In the genomic region with DNA sequence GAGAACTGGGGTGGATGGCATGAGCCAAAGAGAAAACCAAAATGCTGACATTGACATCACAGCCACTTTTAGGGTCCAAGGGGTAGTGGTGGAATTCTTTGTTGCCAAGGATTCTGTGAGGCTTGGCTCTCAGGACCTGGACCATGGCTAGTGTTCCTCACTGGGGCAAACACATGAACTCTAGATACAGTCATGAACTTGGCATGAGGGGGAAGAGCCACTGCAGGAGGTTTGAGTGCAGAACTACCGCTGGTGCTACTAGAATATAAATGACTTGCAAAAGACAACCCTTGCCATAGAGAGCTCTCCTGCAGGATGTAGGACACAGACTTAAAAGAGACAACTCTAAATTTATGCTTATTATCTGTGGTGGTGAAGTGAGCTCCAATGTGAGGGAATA, we compare ENCODE assay signal across 12 cellular contexts. TPM values are rescaled to one million over a fixed set of nuclear protein-coding genes. Genes with fewer than 3 reads are reported as not detected.
DNase-seq lines count a peak whose midpoint lies in the region; ATAC-seq and TF ChIP-seq lines count a peak whose summit lies in the region.
"Had no signal": no experiment of that assay in that cellular context is flagged by ENCODE, and none has a peak within 500 bp of the region (broad histone marks: within the 10 kb centered on the region; RNA-seq: fewer than 3 reads in every experiment).

No MANE protein-coding gene starts in this region.

- no peaks in the 10 kb centered on the region for H3K79me2 ChIP-seq in GM23338 (replicated peaks; ENCODE audit: insufficient read depth)

- no peak for ATAC-seq in GM23338
- ATAC-seq in body of pancreas, result peak; percentile 40

- H3K18ac ChIP-seq in neuronal stem cell (ENCODE audit: low read length), result no peak overlapping the region

- H2BK120ac ChIP-seq in neuronal stem cell (ENCODE audit: low read depth, low read length), result no peak overlapping the region

- WGBS in body of pancreas, 2 donors, result 37 to 50% methylated on average over 1 of the region's 1 CpG
- no CpG with 5 or more reads among the region's 1 CpG for WGBS in neuronal stem cell (ENCODE audit: extremely low coverage in 2 of 2, insufficient read length in 2 of 2, insufficient replicate concordance in 1 of 2), 2 donors

- H3K9me2 ChIP-seq in GM23338 (ENCODE audit: insufficient read depth), result peaks cover 3% of the 10 kb centered on the region; the same call in 1 of the 2 replicates

- TF ChIP-seq POLR2A in body of pancreas (IDR thresholded peaks at IDR 0.05), result no peak

- H3K4me1 Mint-ChIP-seq in CD14-positive monocyte (peaks cover 29% of the 10 kb centered on the region), GM23338 (no peaks in the 10 kb centered on the region)

- no peak overlapping the region for H4K8ac ChIP-seq in neuronal stem cell (ENCODE audit: low read depth, low read length)

- H3K27ac Mint-ChIP-seq in CD14-positive monocyte (peak overlapping the region; percentile 93 to 100 (median 99)), GM23338 (peak overlapping the region; percentile 17; the same call in 1 of the 2 replicates)
- H3K27ac Mint-ChIP-seq: CD4-positive, alpha-beta T cell had no signal

- H3K4me2 ChIP-seq in GM23338 (no peak overlapping the region), neuronal stem cell (ENCODE audit: insufficient read depth, low read length, poor library complexity, severe bottlenecking) (no peak overlapping the region)

- H3K36me3 ChIP-seq in GM23338 (ENCODE audit: insufficient read depth) (no peaks in the 10 kb centered on the region), body of pancreas (replicated peaks in 1 of 2; ENCODE audit: insufficient read depth in 1 of 2, low read depth in 2 of 2) (no peaks in the 10 kb centered on the region), neuronal stem cell (replicated peaks in 1 of 2; ENCODE audit: control insufficient read depth in 2 of 2, insufficient read depth in 2 of 2, low read length in 2 of 2) (no peaks in the 10 kb centered on the region)
- H3K36me3 ChIP-seq: HAP-1 had no signal

- no peak overlapping the region for H3K23ac ChIP-seq in neuronal stem cell (ENCODE audit: low read depth, low read length, poor library complexity)

- no peak for TF ChIP-seq CTCF in CD14-positive monocyte (IDR thresholded peaks at IDR 0.05)
- TF ChIP-seq CTCF in GM23338 (conservative IDR thresholded peaks at IDR 0.05; ENCODE audit: low read depth in 2 of 2), result no peak
- no peak for TF ChIP-seq CTCF in body of pancreas (IDR thresholded peaks at IDR 0.05)

- H3K4me1 ChIP-seq in GM23338 (ENCODE audit: insufficient read depth) (no peaks in the 10 kb centered on the region), body of pancreas (peaks cover 26% of the 10 kb centered on the region), neuronal stem cell (ENCODE audit: control insufficient read depth in 2 of 2, insufficient read depth in 1 of 2, low read depth in 1 of 2, low read length in 2 of 2) (peaks cover 0 to 3% of the 10 kb centered on the region in 2 donors)
- H3K4me1 ChIP-seq: HAP-1 had no signal

- H2AK5ac ChIP-seq in neuronal stem cell (ENCODE audit: low read depth, low read length), result peak overlapping the region; percentile 41

- H2AFZ ChIP-seq in GM23338 (no peak overlapping the region), neuronal stem cell (ENCODE audit: low read length) (no peak overlapping the region)

- H2BK12ac ChIP-seq in neuronal stem cell (ENCODE audit: low read length), result no peak overlapping the region

- H3K4me3 Mint-ChIP-seq in CD14-positive monocyte, result no peak overlapping the region
- no peak overlapping the region for H3K4me3 Mint-ChIP-seq in GM23338
- H3K4me3 Mint-ChIP-seq: CD4-positive, alpha-beta T cell had no signal

- H3K14ac ChIP-seq in neuronal stem cell (ENCODE audit: low read length), result no peak overlapping the region

- intact Hi-C loops in CD14-positive monocyte (cut with micrococcal nuclease) (loop anchor here in 1 of 2 donors (5.0 kb wide), 1 partner anchor 89 kb away; no protein-coding TSS in a partner anchor), body of pancreas (cut with DNase I) (no loop called here)

- H3K27ac ChIP-seq in GM23338 (ENCODE audit: low read depth), result no peak overlapping the region
- H3K27ac ChIP-seq in body of pancreas, result peak overlapping the region; percentile 17 to 45 (median 22)
- peak overlapping the region; percentile 23 for H3K27ac ChIP-seq in neuronal stem cell (replicated peaks; ENCODE audit: low read length)

- no peaks in the 10 kb centered on the region for H3K79me1 ChIP-seq in neuronal stem cell (ENCODE audit: low read depth, low read length)

- H2BK15ac ChIP-seq in neuronal stem cell (ENCODE audit: low read length), result no peak overlapping the region

- H3K27me3 Mint-ChIP-seq in CD14-positive monocyte (ENCODE audit: low read depth in 3 of 3) (peaks cover 0 to 2% (median 0%) of the 10 kb centered on the region in 3 donors), GM23338 (ENCODE audit: insufficient read depth, low read depth, poor library complexity) (no peaks in the 10 kb centered on the region)
- H3K27me3 Mint-ChIP-seq: CD4-positive, alpha-beta T cell had no signal

- H3K9ac ChIP-seq in neuronal stem cell (ENCODE audit: low read depth, low read length, poor library complexity), result no peak overlapping the region

- H3K4me3 ChIP-seq in GM23338 (no peak overlapping the region), body of pancreas (no peak overlapping the region), neuronal stem cell (ENCODE audit: low read length in 2 of 2) (no peak overlapping the region)
- H3K4me3 ChIP-seq: HAP-1 had no signal

- peaks cover 0 to 4% (median 0%) of the 10 kb centered on the region in 7 donors for H3K9me3 Mint-ChIP-seq in CD14-positive monocyte
- peaks cover 15% of the 10 kb centered on the region; the same call in 2 of the 3 replicates for H3K9me3 Mint-ChIP-seq in GM23338
- H3K9me3 Mint-ChIP-seq: CD4-positive, alpha-beta T cell had no signal

- DNase-seq in CD14-positive monocyte (ENCODE audit: low spot score) (no peak), GM23338 (ENCODE audit: low spot score) (no peak), body of pancreas (no peak), neuronal stem cell (ENCODE audit: low spot score) (no peak), HUDEP-2 (lab: John Stamatoyannopoulos, UW; ENCODE audit: unreplicated experiment in 76 of 76) (no peak), middle frontal gyrus (ENCODE audit: extremely low spot score, low spot score) (no peak), NCI-H1436 treated with DMSO at 0.1 percent for 48 hours (lab: John Stamatoyannopoulos, UW) (no peak)
- DNase-seq: CD4-positive, alpha-beta T cell; NCI-H1105; NCI-H187; NCI-H524 treated with DMSO at 0.1 percent for 48 hours had no signal

- H3K4ac ChIP-seq in neuronal stem cell (ENCODE audit: low read length), result no peak overlapping the region

- H3K36me3 Mint-ChIP-seq in CD14-positive monocyte (peaks cover 3 to 10% of the 10 kb centered on the region in 2 donors), GM23338 (ENCODE audit: low read depth) (no peaks in the 10 kb centered on the region; the same call in 2 of the 3 replicates)

- no peaks in the 10 kb centered on the region for H4K20me1 ChIP-seq in GM23338 (replicated peaks; ENCODE audit: insufficient read depth)

- H3K27me3 ChIP-seq in GM23338 (ENCODE audit: insufficient read depth) (no peaks in the 10 kb centered on the region), body of pancreas (no peaks in the 10 kb centered on the region), neuronal stem cell (ENCODE audit: control insufficient read depth in 3 of 3, insufficient read depth in 3 of 3, low read depth in 1 of 3, low read length in 3 of 3) (no peaks in the 10 kb centered on the region)

- no peaks in the 10 kb centered on the region for H3F3A ChIP-seq in GM23338 (replicated peaks; ENCODE audit: low read depth)

- H3K9me3 ChIP-seq in body of pancreas (no peaks in the 10 kb centered on the region), neuronal stem cell (replicated peaks in 1 of 2; ENCODE audit: control insufficient read depth in 2 of 2, insufficient read depth in 1 of 2, low read depth in 1 of 2, low read length in 2 of 2) (peaks cover 0 to 2% of the 10 kb centered on the region in 2 donors)
- H3K9me3 ChIP-seq: HAP-1 had no signal

- no peak overlapping the region for H2BK5ac ChIP-seq in neuronal stem cell (ENCODE audit: low read length)

- no peak overlapping the region for H4K91ac ChIP-seq in neuronal stem cell (ENCODE audit: low read depth, low read length, poor library complexity)

TF ChIP-seq in GM23338, 12 proteins besides CTCF, POLR2A, EP300 and RAD21:
- TF ChIP-seq POLR2AphosphoS5 (IDR thresholded peaks at IDR 0.05; ENCODE audit: low read depth) (no peak), EZH2phosphoT487 (IDR thresholded peaks at IDR 0.05; ENCODE audit: unreplicated experiment) (no peak)

RNA-seq across cellular contexts. Expression of a gene that starts 29.8 kb away (rescaled TPM):
- polyA plus RNA-seq in CD14-positive monocyte (1 to 10 TPM; 3.9 to 5.0 TPM), GM23338 (2016; fragmentation: Nextera tagmentation; extraction: Ambion mirVana) (1.3 and 2.4 TPM in 2 replicates)
- total RNA-seq in GM23338 (2014; rRNA removed; shearing (Covaris generic)), result 4.1 and 10.1 TPM in 2 replicates
- total RNA-seq in body of pancreas, result 10 to 100 TPM; 32.0 to 45.4 TPM
- 2.1 TPM for polyA plus RNA-seq in neuronal stem cell (2013, experiment 1 of 2)
- 2.2 TPM for polyA plus RNA-seq in neuronal stem cell (2013, experiment 2 of 2)
